22 cellular contexts compared by ENCODE assay signal in genomic region chr7:20870977-20871376, GRCh38.
DNase-seq lines count a peak whose midpoint lies in the region; ATAC-seq and TF ChIP-seq lines count a peak whose summit lies in the region.
"Had no signal": no experiment of that assay in that cellular context is flagged by ENCODE, and none has a peak within 500 bp of the region (broad histone marks: within the 10 kb centered on the region; RNA-seq: fewer than 3 reads in every experiment).

No MANE protein-coding gene starts in this region.

- no peak overlapping the region for H4K12ac ChIP-seq in trophoblast cell (ENCODE audit: low read depth, low read length)

- no peak overlapping the region for H3K14ac ChIP-seq in trophoblast cell (ENCODE audit: low read length)

- ATAC-seq in foreskin keratinocyte, result no peak
- ATAC-seq: GM12878 had no signal

- no peaks in the 10 kb centered on the region for H3K79me2 ChIP-seq in trophoblast cell (ENCODE audit: control insufficient read depth, insufficient read depth, low read length, poor library complexity)

- H4K8ac ChIP-seq in trophoblast cell (ENCODE audit: low read depth, low read length), result no peak overlapping the region

- H3K4ac ChIP-seq in trophoblast cell (ENCODE audit: low read depth, low read length), result no peak overlapping the region

- no peak overlapping the region for H2BK5ac ChIP-seq in trophoblast cell (ENCODE audit: low read depth, low read length, poor library complexity)

- H3K18ac ChIP-seq in trophoblast cell (ENCODE audit: low read length), result no peak overlapping the region

- no peak overlapping the region for H3K23ac ChIP-seq in trophoblast cell (ENCODE audit: low read length)

- H2AK5ac ChIP-seq in trophoblast cell (ENCODE audit: low read length), result no peak overlapping the region

- H3K9me3 ChIP-seq in prostate gland (no peaks in the 10 kb centered on the region), trophoblast cell (ENCODE audit: insufficient read depth, low read depth, low read length) (no peaks in the 10 kb centered on the region)
- H3K9me3 ChIP-seq: BE2C, BLaER1 had no signal

- H3K4me1 ChIP-seq in foreskin keratinocyte (no peaks in the 10 kb centered on the region), prostate gland (replicated peaks) (no peaks in the 10 kb centered on the region), trophoblast cell (ENCODE audit: control insufficient read depth in 1 of 2, insufficient read depth in 2 of 2, low read length in 2 of 2) (no peaks in the 10 kb centered on the region)
- H3K4me1 ChIP-seq: BE2C, BLaER1 had no signal

- no peak overlapping the region for H3K4me2 ChIP-seq in trophoblast cell (ENCODE audit: low read length)
- H3K4me2 ChIP-seq: BLaER1 had no signal

- H3K9ac ChIP-seq in trophoblast cell (ENCODE audit: low read length), result no peak overlapping the region
- H3K9ac ChIP-seq: BLaER1 had no signal

- TF ChIP-seq CTCF in foreskin keratinocyte (conservative IDR thresholded peaks at IDR 0.05) (no peak), prostate gland (IDR thresholded peaks at IDR 0.05) (no peak), coronary artery (IDR thresholded peaks at IDR 0.05) (no peak)

- H4K91ac ChIP-seq in trophoblast cell (ENCODE audit: low read depth, low read length), result no peak overlapping the region

- no peak overlapping the region for H2BK12ac ChIP-seq in trophoblast cell (ENCODE audit: low read length)

- peak overlapping the region; percentile 30 for H3K27ac ChIP-seq in epithelial cell of prostate
- H3K27ac ChIP-seq in foreskin keratinocyte, result no peak overlapping the region
- no peak overlapping the region for H3K27ac ChIP-seq in prostate gland
- no peak overlapping the region for H3K27ac ChIP-seq in coronary artery
- H3K27ac ChIP-seq in trophoblast cell (ENCODE audit: low read depth, low read length), result no peak overlapping the region
- H3K27ac ChIP-seq: BLaER1 had no signal

- H3K4me3 ChIP-seq in prostate gland (no peak overlapping the region), coronary artery (no peak overlapping the region), trophoblast cell (ENCODE audit: low read depth, low read length) (no peak overlapping the region)
- H3K4me3 ChIP-seq: BLaER1, GM12878 had no signal

- TF ChIP-seq POLR2A in prostate gland (IDR thresholded peaks at IDR 0.05), result no peak

- H3K79me1 ChIP-seq in trophoblast cell (ENCODE audit: low read length), result no peaks in the 10 kb centered on the region

- no peaks in the 10 kb centered on the region for H3K27me3 ChIP-seq in foreskin keratinocyte
- no peaks in the 10 kb centered on the region for H3K27me3 ChIP-seq in prostate gland (replicated peaks; ENCODE audit: insufficient read depth)
- no peaks in the 10 kb centered on the region for H3K27me3 ChIP-seq in trophoblast cell (ENCODE audit: insufficient read depth, low read length)
- H3K27me3 ChIP-seq: BE2C, BLaER1 had no signal

- intact Hi-C loops in prostate gland (cut with DNase I), result no loop called here

- H3K36me3 ChIP-seq in prostate gland (no peaks in the 10 kb centered on the region), trophoblast cell (ENCODE audit: control insufficient read depth in 1 of 2, insufficient read depth in 2 of 2, low read length in 2 of 2) (no peaks in the 10 kb centered on the region)
- H3K36me3 ChIP-seq: BE2C, BLaER1 had no signal

- no peak overlapping the region for H2BK120ac ChIP-seq in trophoblast cell (ENCODE audit: insufficient read depth, low read length, poor library complexity)

- DNase-seq in epithelial cell of prostate (ENCODE audit: low read depth, low spot score), result peak; percentile 39
- DNase-seq in foreskin keratinocyte, result peak; percentile 53 to 64
- DNase-seq in prostate gland (ENCODE audit: low spot score), result peak; percentile 11
- no peak for DNase-seq in coronary artery (ENCODE audit: low spot score)
- no peak for DNase-seq in trophoblast cell
- DNase-seq: 8988T; ACHN; BE2C; C1 segment of cervical spinal cord; CD4-positive, alpha-beta memory T cell; CD4-positive, CD25-positive, alpha-beta regulatory T cell; CD8-positive, alpha-beta memory T cell; COR-L47; DMS 273 treated with DMSO at 0.1 percent for 48 hours; DMS153; DMS53; DMS79; DND-41; EL; GDM1 had no signal

- H2AFZ ChIP-seq in trophoblast cell (ENCODE audit: insufficient read depth, low read length, poor library complexity), result no peak overlapping the region

- whole genome bisulfite sequencing in prostate gland, result 53% methylated on average over 2 of the region's 2 CpGs
- WGBS in trophoblast cell (ENCODE audit: extremely low coverage, insufficient coverage, insufficient read length), result no CpG with 5 or more reads among the region's 2 CpGs

Comparison
In these comparisons a context has a peak if more than half of its experiments do, and no peak if none do; other contexts are left out.
1. DNase-seq: peak in epithelial cell of prostate (single experiment), foreskin keratinocyte (2 of 2) and prostate gland (single experiment); none in coronary artery (single experiment) and trophoblast cell (0 of 2).